Comparison of ENCODE assay signal across 15 cellular contexts in genomic region chr15:87712211-87712610, GRCh38.
DNase-seq lines count a peak whose midpoint lies in the region; ATAC-seq and TF ChIP-seq lines count a peak whose summit lies in the region.
"Had no signal": no experiment of that assay in that cellular context is flagged by ENCODE, and none has a peak within 500 bp of the region (broad histone marks: within the 10 kb centered on the region; RNA-seq: fewer than 3 reads in every experiment).

No MANE protein-coding gene starts in this region.

- no peaks in the 10 kb centered on the region for H4K20me1 ChIP-seq in IMR-90 (ENCODE audit: insufficient read depth, low read length)

- no peak for ATAC-seq in IMR-90 (ENCODE audit: low read depth)
- no peak for ATAC-seq in HG02852 (IDR thresholded peaks at IDR 0.05; ENCODE audit: unreplicated experiment)
- ATAC-seq: A549; CD8-positive, alpha-beta T cell had no signal

- POLR2A ChIA-PET in IMR-90 (lab: Charles Lee; ENCODE audit: unreplicated experiment) = no interaction called here

- in situ Hi-C loops in IMR-90 (cut with MboI; ENCODE audit: low sequenced_read_pairs) = no loop called here

- H3K23ac ChIP-seq in IMR-90 (ENCODE audit: low read depth, low read length) = no peak overlapping the region

- dilution Hi-C loops in IMR-90 (cut with HindIII; ENCODE audit: low sequenced_read_pairs, unreplicated experiment) = no loop called here

- H3K27ac ChIP-seq in IMR-90 (ENCODE audit: insufficient read depth, low read length) = no peak overlapping the region
- no peak overlapping the region for H3K27ac ChIP-seq in coronary artery
- H3K27ac ChIP-seq: A549, HL-60 had no signal

- H3K14ac ChIP-seq in IMR-90 (replicated peaks; ENCODE audit: low read depth, low read length) = no peak overlapping the region

- H3K9ac ChIP-seq in IMR-90 (ENCODE audit: low read depth, low read length) = no peak overlapping the region

- H4K8ac ChIP-seq in IMR-90 (ENCODE audit: low read depth in 2 of 2, low read length in 2 of 2) = no peak overlapping the region

- H3K79me1 ChIP-seq in IMR-90 (ENCODE audit: low read depth in 1 of 2, low read length in 2 of 2) = no peaks in the 10 kb centered on the region

- H3K36me3 ChIP-seq in IMR-90 (ENCODE audit: control insufficient read depth, insufficient read depth, low read length) = no peaks in the 10 kb centered on the region
- H3K36me3 ChIP-seq: HAP-1 had no signal

- peak overlapping the region; percentile 47 for H2AFZ ChIP-seq in IMR-90 (replicated peaks; ENCODE audit: low read length, poor library complexity)

- TF ChIP-seq RAD21 in IMR-90 (IDR thresholded peaks at IDR 0.05; ENCODE audit: low read length) = no peak

- H3K4me3 ChIP-seq in IMR-90 (ENCODE audit: insufficient read depth, low read depth, low read length) (no peak overlapping the region), coronary artery (no peak overlapping the region)
- H3K4me3 ChIP-seq: A549, HAP-1 had no signal

- H3K4me2 ChIP-seq in IMR-90 (ENCODE audit: low read depth, low read length) = no peak overlapping the region
- H3K4me2 ChIP-seq: A549 had no signal

- H2AK5ac ChIP-seq in IMR-90 (ENCODE audit: low read depth, low read length) = no peak overlapping the region

- WGBS in IMR-90 (ENCODE audit: extremely low coverage in 2 of 2, insufficient read length in 1 of 2), 2 experiments = no CpG with 5 or more reads among the region's 2 CpGs

- no peak overlapping the region for H2BK15ac ChIP-seq in IMR-90 (ENCODE audit: low read depth, low read length)

- no peak overlapping the region for H4K91ac ChIP-seq in IMR-90 (ENCODE audit: insufficient read depth, low read depth, low read length)

- CTCF ChIA-PET in IMR-90 (lab: Yijun Ruan, JAX) = interaction anchor here (1.3 kb wide), 1 partner anchor 20 kb away, joined by 4 read pairs; no protein-coding TSS in a partner anchor

- no peaks in the 10 kb centered on the region for H3K9me3 ChIP-seq in IMR-90 (ENCODE audit: control insufficient read depth, insufficient read depth, low read length)
- H3K9me3 ChIP-seq: A549 had no signal

- H2BK20ac ChIP-seq in IMR-90 (ENCODE audit: low read depth, low read length) = no peak overlapping the region

- no peak overlapping the region for H3K4ac ChIP-seq in IMR-90 (ENCODE audit: low read depth, low read length)

- no peak overlapping the region for H3K18ac ChIP-seq in IMR-90 (ENCODE audit: low read depth, low read length)

- no peaks in the 10 kb centered on the region for H3K4me1 ChIP-seq in IMR-90 (ENCODE audit: control insufficient read depth, insufficient read depth, low read length)
- H3K4me1 ChIP-seq: A549, HAP-1 had no signal

- BruUV-seq in IMR-90 (replicated peaks; lab: Mats Ljungman, UMichigan) = no TSS peak

- H3K56ac ChIP-seq in IMR-90 (ENCODE audit: extremely low read depth, insufficient read depth, low read length) = no peak overlapping the region

- H2BK5ac ChIP-seq in IMR-90 (ENCODE audit: low read depth, low read length, poor library complexity, severe bottlenecking) = no peak overlapping the region

- no peak for TF ChIP-seq POLR2A in IMR-90 (IDR thresholded peaks at IDR 0.05; ENCODE audit: low read depth, low read length)

- no peak for DNase-seq in IMR-90
- DNase-seq in NCI-H2029 treated with DMSO at 0.1 percent for 48 hours (lab: John Stamatoyannopoulos, UW) = peak; percentile 16
- DNase-seq in coronary artery (ENCODE audit: low spot score) = peak; percentile 17
- no peak for DNase-seq in NCI-H187 treated with DMSO at 0.1 percent for 48 hours (lab: John Stamatoyannopoulos, UW)
- DNase-seq in germinal center (ENCODE audit: low spot score) = no peak
- DNase-seq: CD8-positive, alpha-beta T cell; COR-L47; DMS153; DMS79 treated with DMSO at 0.1 percent for 48 hours; EL; GOT3 had no signal

- no peaks in the 10 kb centered on the region for H3K9me1 ChIP-seq in IMR-90 (ENCODE audit: insufficient read depth, low read length)

- H2BK120ac ChIP-seq in IMR-90 (ENCODE audit: low read depth, low read length) = no peak overlapping the region

- intact Hi-C loops in IMR-90 (cut with micrococcal nuclease) = no loop called here

- H3K27me3 ChIP-seq in IMR-90 (ENCODE audit: control insufficient read depth, insufficient read depth, low read length) = no peaks in the 10 kb centered on the region

- H2AK9ac ChIP-seq in IMR-90 (replicated peaks; ENCODE audit: low read depth, low read length, poor library complexity) = no peak overlapping the region

- no peak for TF ChIP-seq CTCF in IMR-90 (conservative IDR thresholded peaks at IDR 0.05; ENCODE audit: low read depth, low read length)
- no peak for TF ChIP-seq CTCF in coronary artery (IDR thresholded peaks at IDR 0.05)

- H4K5ac ChIP-seq in IMR-90 (ENCODE audit: low read depth, low read length) = no peak overlapping the region

TF ChIP-seq in IMR-90, 13 proteins besides CTCF, POLR2A, EP300 and RAD21:
- no peak for TF ChIP-seq NFE2L2 (IDR thresholded peaks at IDR 0.05; ENCODE audit: low read depth, low read length)
- TF ChIP-seq BHLHE40 (IDR thresholded peaks at IDR 0.05; ENCODE audit: low read depth, low read length) = no peak
- TF ChIP-seq, protein P1, sequence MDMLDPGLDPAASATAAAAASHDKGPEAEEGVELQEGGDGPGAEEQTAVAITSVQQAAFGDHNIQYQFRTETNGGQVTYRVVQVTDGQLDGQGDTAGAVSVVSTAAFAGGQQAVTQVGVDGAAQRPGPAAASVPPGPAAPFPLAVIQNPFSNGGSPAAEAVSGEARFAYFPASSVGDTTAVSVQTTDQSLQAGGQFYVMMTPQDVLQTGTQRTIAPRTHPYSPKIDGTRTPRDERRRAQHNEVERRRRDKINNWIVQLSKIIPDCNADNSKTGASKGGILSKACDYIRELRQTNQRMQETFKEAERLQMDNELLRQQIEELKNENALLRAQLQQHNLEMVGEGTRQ (IDR thresholded peaks at IDR 0.05; ENCODE audit: low read depth, low read length) = no peak
- TF ChIP-seq MAFK (IDR thresholded peaks at IDR 0.05; ENCODE audit: low read depth, low read length) = no peak
- TF ChIP-seq RCOR1 (IDR thresholded peaks at IDR 0.05; ENCODE audit: insufficient replicate concordance, low read length) = no peak
- TF ChIP-seq FOS (IDR thresholded peaks at IDR 0.05; ENCODE audit: low read depth, low read length) = no peak
- TF ChIP-seq CEBPB (IDR thresholded peaks at IDR 0.05; ENCODE audit: low read depth, low read length) = no peak
- TF ChIP-seq CHD1 (IDR thresholded peaks at IDR 0.05; ENCODE audit: low read depth, low read length) = no peak
- no peak for TF ChIP-seq SMC3 (IDR thresholded peaks at IDR 0.05; ENCODE audit: low read depth, low read length)
- no peak for TF ChIP-seq MAZ (IDR thresholded peaks at IDR 0.05; ENCODE audit: borderline replicate concordance, low read depth, low read length)
- no peak for TF ChIP-seq ELK1 (IDR thresholded peaks at IDR 0.05; ENCODE audit: borderline replicate concordance, low read depth, low read length)
- TF ChIP-seq RFX5 (IDR thresholded peaks at IDR 0.05; ENCODE audit: low read depth, low read length) = no peak
- TF ChIP-seq MXI1 (IDR thresholded peaks at IDR 0.05; ENCODE audit: borderline replicate concordance, low read depth, low read length) = no peak

Comparison
In these comparisons a context has a peak if more than half of its experiments do, and no peak if none do; other contexts are left out.
1. DNase-seq: peak in NCI-H2029 treated with DMSO at 0.1 percent for 48 hours (single experiment) and coronary artery (single experiment); none in IMR-90 (single experiment), NCI-H187 treated with DMSO at 0.1 percent for 48 hours (single experiment) and germinal center (single experiment).